In genomic region chr6:12289655-12290489, GRCh38 we compare ENCODE assay signal across 8 cellular contexts. TPM values are rescaled to one million over a fixed set of nuclear protein-coding genes. Genes with fewer than 3 reads are reported as not detected.
DNase-seq lines count a peak whose midpoint lies in the region; ATAC-seq and TF ChIP-seq lines count a peak whose summit lies in the region.

EDN1 (plus strand) TSS chr6:12290361; CDS start chr6:12290630, 269 bp downstream.

- H3K4me1 Mint-ChIP-seq in activated CD4-positive, alpha-beta memory T cell treated with anti-CD3 and anti-CD28 coated beads for 36 hours (ENCODE audit: low read depth): peaks cover 16% of the 10 kb centered on the region

- in situ Hi-C loops in endometrial microvascular endothelial cells (cut with HindIII; ENCODE audit: inconsistent ontology term, low pct_unique_long_range_greater_than_20kb, low sequenced_read_pairs): loop anchor here (10.0 to 25.0 kb wide), 3 partner anchors 195 to 678 kb away; partner anchors contain the start of gene HIVEP1

- H3K27ac Mint-ChIP-seq in activated CD4-positive, alpha-beta memory T cell treated with anti-CD3 and anti-CD28 coated beads for 36 hours: no peak within 1 kb of the TSS

- CTCF ChIA-PET in AG04449 (lab: Yijun Ruan, JAX): interaction anchor here (0.7 to 7.0 kb wide), 73 partner anchors 10 to 714 kb away, joined by 3 to 281 read pairs (median 4); no protein-coding TSS in a partner anchor
- CTCF ChIA-PET in activated CD4-positive, alpha-beta memory T cell treated with anti-CD3 and anti-CD28 coated beads for 36 hours (lab: Charles Lee): interaction anchor here (0.6 to 6.7 kb wide), 50 partner anchors 10 to 973 kb away, joined by 3 to 82 read pairs (median 4); no protein-coding TSS in a partner anchor

- DNase-seq in AG04449 (ENCODE audit: low read depth, low spot score) (no peak), NCI-H2227 (lab: John Stamatoyannopoulos, UW; ENCODE audit: unreplicated experiment) (peak; percentile 86), mesenteric fat pad (ENCODE audit: low spot score) (peak; percentile 93)
- peak; percentile 70 for DNase-seq in activated CD4-positive, alpha-beta memory T cell treated with anti-CD3 and anti-CD28 coated beads for 36 hours
- peak; percentile 31 for DNase-seq in stimulated activated CD8-positive, alpha-beta memory T cell treated with anti-CD3 and anti-CD28 coated beads, Interleukin-15, amount 100 ng/mL, for 24 hours (ENCODE audit: low read depth)

- H3K4me3 Mint-ChIP-seq in activated CD4-positive, alpha-beta memory T cell treated with anti-CD3 and anti-CD28 coated beads for 36 hours: peak within 1 kb of the TSS; percentile 68

- H3K36me3 Mint-ChIP-seq in activated CD4-positive, alpha-beta memory T cell treated with anti-CD3 and anti-CD28 coated beads for 36 hours: no peaks in the 10 kb centered on the region

- TF ChIP-seq CTCF in AG04449 (IDR thresholded peaks at IDR 0.05; ENCODE audit: insufficient read depth, low read length, missing control alignments): peak; percentile 70

- H3K9me3 Mint-ChIP-seq in activated CD4-positive, alpha-beta memory T cell treated with anti-CD3 and anti-CD28 coated beads for 36 hours: no peaks in the 10 kb centered on the region

- peak; percentile 77 for ATAC-seq in GM18511 (IDR thresholded peaks at IDR 0.05; ENCODE audit: unreplicated experiment)
- peak; percentile 74 for ATAC-seq in HG02970 (IDR thresholded peaks at IDR 0.05; ENCODE audit: low FRiP score, unreplicated experiment)

- H3K4me3 ChIP-seq in AG04449 (ENCODE audit: low read depth, low read length): peak within 1 kb of the TSS; percentile 62

- POLR2A ChIA-PET in AG04449 (lab: Yijun Ruan, JAX): interaction anchor here (0.8 to 1.4 kb wide), 3 partner anchors 9 to 636 kb away, joined by 3 to 5 read pairs (median 4); no protein-coding TSS in a partner anchor
- POLR2A ChIA-PET in activated CD4-positive, alpha-beta memory T cell treated with anti-CD3 and anti-CD28 coated beads for 36 hours (lab: Charles Lee): interaction anchor here (0.6 to 0.7 kb wide), 2 partner anchors 144 to 644 kb away, joined by 3 to 4 read pairs; no protein-coding TSS in a partner anchor

- H3K27me3 Mint-ChIP-seq in activated CD4-positive, alpha-beta memory T cell treated with anti-CD3 and anti-CD28 coated beads for 36 hours: peaks cover 36% of the 10 kb centered on the region

- intact Hi-C loops in activated CD4-positive, alpha-beta memory T cell treated with anti-CD3 and anti-CD28 coated beads for 36 hours (cut with micrococcal nuclease): loop anchor here (1.0 to 2.0 kb wide), 6 partner anchors 57 to 705 kb away; no protein-coding TSS in a partner anchor

RNA-seq across cellular contexts. Expression of gene EDN1, which starts in this region (rescaled TPM):
- not detected for total RNA-seq in activated CD4-positive, alpha-beta memory T cell treated with anti-CD3 and anti-CD28 coated beads for 36 hours
- 108 TPM for total RNA-seq in endometrial microvascular endothelial cells (ENCODE audit: inconsistent ontology term)
- 7.5 TPM for total RNA-seq in mesenteric fat pad

Comparison
In these comparisons a context has a peak if more than half of its experiments do, and no peak if none do; other contexts are left out.
1. RNA of gene EDN1 (total RNA-seq): 108 TPM in endometrial microvascular endothelial cells (single experiment); 7.5 TPM in mesenteric fat pad (single experiment) and not detected in activated CD4-positive, alpha-beta memory T cell treated with anti-CD3 and anti-CD28 coated beads for 36 hours; every median in the first group is over 10 times any median in the second.
2. Peak in DNase-seq in activated CD4-positive, alpha-beta memory T cell treated with anti-CD3 and anti-CD28 coated beads for 36 hours; RNA of the gene not detected or under 1 TPM.